ENCODE assay signal across 9 cellular contexts in genomic region chr9:115649991-115650472, GRCh38.
DNase-seq lines count a peak whose midpoint lies in the region; ATAC-seq and TF ChIP-seq lines count a peak whose summit lies in the region.
"Had no signal": no experiment of that assay in that cellular context is flagged by ENCODE, and none has a peak within 500 bp of the region (broad histone marks: within the 10 kb centered on the region; RNA-seq: fewer than 3 reads in every experiment).

No MANE protein-coding gene starts in this region.

- no peaks in the 10 kb centered on the region for H3K9me3 ChIP-seq in Peyer's patch
- H3K9me3 ChIP-seq in tibial nerve = no peaks in the 10 kb centered on the region

- H3K4me1 ChIP-seq in Peyer's patch (no peaks in the 10 kb centered on the region), tibial nerve (peaks cover 0 to 19% (median 0%) of the 10 kb centered on the region in 4 donors)

- no peaks in the 10 kb centered on the region for H3K36me3 ChIP-seq in Peyer's patch
- H3K36me3 ChIP-seq in tibial nerve = no peaks in the 10 kb centered on the region

- peak overlapping the region in 3 of 4 donors; percentile 43 to 79 (median 70) for H3K27ac ChIP-seq in Peyer's patch
- H3K27ac ChIP-seq in tibial nerve = peak overlapping the region; percentile 61 to 92 (median 81)

- peaks cover 0 to 1% (median 0%) of the 10 kb centered on the region in 3 donors for H3K27me3 Mint-ChIP-seq in immature natural killer cell (ENCODE audit: low read depth in 3 of 3)

- H3K4me3 Mint-ChIP-seq in immature natural killer cell = no peak overlapping the region

- no peaks in the 10 kb centered on the region for H3K4me1 Mint-ChIP-seq in immature natural killer cell

- H3K27me3 ChIP-seq in Peyer's patch = no peaks in the 10 kb centered on the region
- no peaks in the 10 kb centered on the region for H3K27me3 ChIP-seq in tibial nerve

- no peaks in the 10 kb centered on the region for H3K36me3 Mint-ChIP-seq in immature natural killer cell

- 22 to 25% methylated on average over 9 of the region's 9 CpGs for WGBS in tibial nerve, 2 donors

- H3K27ac Mint-ChIP-seq in immature natural killer cell = no peak overlapping the region

- peak; percentile 93 to 99 for TF ChIP-seq EP300 in tibial nerve (IDR thresholded peaks at IDR 0.05)

- ATAC-seq in HG03378 (IDR thresholded peaks at IDR 0.05; ENCODE audit: unreplicated experiment) = no peak

- TF ChIP-seq CTCF in Peyer's patch (IDR thresholded peaks at IDR 0.05) = no peak
- no peak for TF ChIP-seq CTCF in fibroblast of the aortic adventitia (IDR thresholded peaks at IDR 0.05; ENCODE audit: insufficient read depth, low read length)
- TF ChIP-seq CTCF in tibial nerve (IDR thresholded peaks at IDR 0.05) = no peak

- TF ChIP-seq POLR2A in Peyer's patch (IDR thresholded peaks at IDR 0.05) (no peak), tibial nerve (IDR thresholded peaks at IDR 0.05) (no peak)

- peaks cover 0 to 11% (median 3%) of the 10 kb centered on the region in 6 donors for H3K9me3 Mint-ChIP-seq in immature natural killer cell

- no peak overlapping the region for H3K4me3 ChIP-seq in Peyer's patch
- H3K4me3 ChIP-seq in fibroblast of the aortic adventitia (ENCODE audit: low read depth, low read length) = no peak overlapping the region
- no peak overlapping the region for H3K4me3 ChIP-seq in tibial nerve

- DNase-seq in Peyer's patch = peak in 2 of 3 donors; percentile 18 to 68
- peak; percentile 97 for DNase-seq in fibroblast of the aortic adventitia (ENCODE audit: low read depth)
- DNase-seq in mucosa of gallbladder (ENCODE audit: low spot score) = peak; percentile 67
- DNase-seq in tibial nerve (ENCODE audit: low spot score in 2 of 2) = peak; percentile 59 to 64
- DNase-seq in DMS 273 treated with DMSO at 0.1 percent for 48 hours (lab: John Stamatoyannopoulos, UW) = no peak
- DNase-seq in RKO (ENCODE audit: low spot score) = no peak
- DNase-seq in immature natural killer cell = no peak
- DNase-seq: glutamatergic neuron had no signal

Comparison
In these comparisons a context has a peak if more than half of its experiments do, and no peak if none do; other contexts are left out.
1. DNase-seq: peak in Peyer's patch (2 of 3), fibroblast of the aortic adventitia (single experiment), mucosa of gallbladder (single experiment) and tibial nerve (2 of 2); none in DMS 273 treated with DMSO at 0.1 percent for 48 hours (single experiment), RKO (single experiment) and immature natural killer cell (0 of 3).